9 cellular contexts compared by ENCODE assay signal in the genomic region with DNA sequence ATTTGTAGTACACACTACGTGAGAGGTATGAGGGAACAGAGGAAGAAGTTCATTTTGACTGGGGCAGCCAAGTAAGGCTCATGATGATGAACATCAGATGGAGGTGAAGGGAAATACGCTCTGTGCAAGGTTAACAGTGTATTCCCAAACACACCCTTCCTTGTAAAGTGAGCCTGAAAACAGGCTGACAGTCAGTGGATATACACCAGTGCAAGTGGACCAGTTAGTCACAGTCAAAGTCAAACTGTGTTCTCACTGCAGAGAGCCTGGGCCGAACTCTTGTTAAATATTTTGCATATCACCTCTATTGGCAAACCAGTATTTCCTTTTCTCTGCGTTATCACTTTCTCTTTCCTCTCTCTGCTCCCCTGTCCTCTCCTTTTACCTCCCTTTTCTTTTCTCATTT. TPM values are rescaled to one million over a fixed set of nuclear protein-coding genes. Genes with fewer than 3 reads are reported as not detected.
DNase-seq lines count a peak whose midpoint lies in the region; ATAC-seq and TF ChIP-seq lines count a peak whose summit lies in the region.
"Had no signal": no experiment of that assay in that cellular context is flagged by ENCODE, and none has a peak within 500 bp of the region (broad histone marks: within the 10 kb centered on the region; RNA-seq: fewer than 3 reads in every experiment).

No MANE protein-coding gene starts in this region.

- DNase-seq in cerebellar nuclear complex (lab: John Stamatoyannopoulos, UW) (no peak), BE2C (no peak), NCI-H1048 (lab: John Stamatoyannopoulos, UW) (no peak), iPS-NIHi11 (ENCODE audit: low spot score) (no peak)

- H3K27me3 ChIP-seq in BE2C, result no peaks in the 10 kb centered on the region
- H3K27me3 ChIP-seq: SJSA1 had no signal

- no peak overlapping the region for H3K4me3 ChIP-seq in BE2C (ENCODE audit: low read depth, low read length)
- H3K4me3 ChIP-seq: SJSA1 had no signal

- H3K36me3 ChIP-seq in BE2C, result no peaks in the 10 kb centered on the region
- H3K36me3 ChIP-seq: SJSA1 had no signal

- no peaks in the 10 kb centered on the region for H3K9me3 ChIP-seq in BE2C
- H3K9me3 ChIP-seq: SJSA1 had no signal

- TF ChIP-seq CTCF in BE2C (IDR thresholded peaks at IDR 0.05; ENCODE audit: low read depth, low read length), result no peak

- ATAC-seq in GM18517 (IDR thresholded peaks at IDR 0.05; ENCODE audit: unreplicated experiment) (peak; percentile 84), GM21515 (IDR thresholded peaks at IDR 0.05; ENCODE audit: unreplicated experiment) (peak; percentile 65), HG03442 (IDR thresholded peaks at IDR 0.05; ENCODE audit: unreplicated experiment) (peak; percentile 82), esophagus mucosa (peak; percentile 15)

- no peaks in the 10 kb centered on the region for H3K4me1 ChIP-seq in BE2C
- H3K4me1 ChIP-seq: SJSA1 had no signal

RNA-seq across cellular contexts. Expression of gene RHOH, which starts 23.4 kb away (rescaled TPM):
- 1.2 TPM for total RNA-seq in esophagus mucosa
- 1.4 TPM for polyA plus RNA-seq in BE2C (2012; ENCODE audit: insufficient read depth, insufficient read length, low read depth)
- total RNA-seq: SJSA1 had no signal

Comparison
In these comparisons a context has a peak if more than half of its experiments do, and no peak if none do; other contexts are left out.
1. ATAC-seq: peak in every context shown above with its lines; median percentile 84 in GM18517; 82 in HG03442; 65 in GM21515; 15 in esophagus mucosa.